10 cellular contexts compared by ENCODE assay signal in the genomic region with DNA sequence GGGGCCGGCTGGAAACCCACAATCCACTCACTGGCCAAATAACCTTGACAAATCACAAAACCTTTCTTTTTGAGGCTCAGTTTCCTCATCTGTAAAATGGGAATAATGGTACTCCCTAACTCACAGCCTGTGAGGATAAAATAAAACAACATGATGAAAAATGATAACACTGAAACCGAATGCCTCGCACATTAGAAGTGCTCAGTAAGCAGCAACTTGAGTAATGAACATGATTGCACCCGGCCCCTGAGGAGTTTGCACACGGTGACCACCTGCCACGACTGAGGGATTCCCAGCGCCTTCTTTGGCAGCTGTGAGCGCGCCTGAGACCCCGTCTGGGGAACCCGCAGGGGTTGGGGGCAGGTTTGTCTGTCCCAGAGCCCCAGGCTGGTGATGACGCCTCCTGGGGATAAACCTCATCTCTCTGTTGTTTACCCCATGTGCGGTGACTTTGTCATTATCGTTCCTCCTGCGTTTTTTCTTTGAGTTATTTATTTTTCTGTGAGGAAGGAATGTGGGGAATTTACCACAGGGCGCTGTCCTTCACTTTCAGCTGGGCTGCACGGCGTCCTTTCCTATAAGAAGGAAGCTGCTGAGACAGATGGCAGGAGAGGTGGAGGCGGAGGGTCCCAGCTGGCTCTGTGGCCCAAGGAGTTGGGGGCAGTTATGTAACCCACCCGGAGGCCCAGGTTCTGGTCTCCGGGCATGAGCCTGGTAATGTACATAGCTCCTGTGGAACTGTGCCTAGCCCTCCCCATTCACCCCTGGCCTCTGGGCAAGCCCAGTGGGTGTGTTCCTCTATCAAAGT. TPM values are rescaled to one million over a fixed set of nuclear protein-coding genes. Genes with fewer than 3 reads are reported as not detected.
A peak's percentile ranks its signal among the peaks of the same experiment; 100 is the strongest.
DNase-seq lines count a peak whose midpoint lies in the region; ATAC-seq, FAIRE-seq and TF ChIP-seq lines count a peak whose summit lies in the region.
"Had no signal": no experiment of that assay in that cellular context is flagged by ENCODE, and none has a peak within 500 bp of the region (broad histone marks: within the 10 kb centered on the region; RNA-seq: fewer than 3 reads in every experiment).

No MANE protein-coding gene starts in this region.

- no peaks in the 10 kb centered on the region for H3K9me3 Mint-ChIP-seq in chondrocyte (ENCODE audit: low read depth)

- H2AK9ac ChIP-seq in IMR-90 (replicated peaks; ENCODE audit: low read depth, low read length, poor library complexity), result peak overlapping the region; percentile 2

- no peak for TF ChIP-seq CTCF in A549 (IDR thresholded peaks at IDR 0.05)
- TF ChIP-seq CTCF in IMR-90 (conservative IDR thresholded peaks at IDR 0.05; ENCODE audit: low read depth, low read length), result no peak
- TF ChIP-seq CTCF in chondrocyte (IDR thresholded peaks at IDR 0.05), result no peak
- TF ChIP-seq CTCF in omental fat pad (IDR thresholded peaks at IDR 0.05), result no peak

- peak overlapping the region; percentile 47 to 73; a peak in 3 of 4 replicates for H4K8ac ChIP-seq in IMR-90 (ENCODE audit: low read depth in 2 of 2, low read length in 2 of 2)
- H4K8ac ChIP-seq in mesendoderm (ENCODE audit: low read depth, low read length), result no peak overlapping the region

- peak overlapping the region; percentile 93 for H3K4me2 ChIP-seq in A549
- peak overlapping the region; percentile 82 for H3K4me2 ChIP-seq in IMR-90 (ENCODE audit: low read depth, low read length)
- no peak overlapping the region for H3K4me2 ChIP-seq in mesendoderm (ENCODE audit: low read length)

- H2AK5ac ChIP-seq in IMR-90 (ENCODE audit: low read depth, low read length) (peak overlapping the region; percentile 87), mesendoderm (ENCODE audit: low read length) (no peak overlapping the region)

- peaks cover 92% of the 10 kb centered on the region for H3K4me1 Mint-ChIP-seq in chondrocyte (ENCODE audit: low read depth)
- H3K4me1 Mint-ChIP-seq: CD4-positive, alpha-beta memory T cell had no signal

- no peak overlapping the region for H3K56ac ChIP-seq in IMR-90 (ENCODE audit: extremely low read depth, insufficient read depth, low read length)
- H3K56ac ChIP-seq in mesendoderm (ENCODE audit: low read length), result no peak overlapping the region

- TF ChIP-seq POLR2A in A549 (IDR thresholded peaks at IDR 0.05; ENCODE audit: low read length) (no peak), IMR-90 (IDR thresholded peaks at IDR 0.05; ENCODE audit: low read depth, low read length) (peak; percentile 31; the same call in 1 of the 2 replicates)

- peak; percentile 22 to 41 for ATAC-seq in A549
- peak; percentile 45 for ATAC-seq in IMR-90 (ENCODE audit: low read depth)
- ATAC-seq in HG03469 (IDR thresholded peaks at IDR 0.05; ENCODE audit: unreplicated experiment), result no peak
- ATAC-seq in HG02798 (IDR thresholded peaks at IDR 0.05; ENCODE audit: poor library complexity, unreplicated experiment), result no peak
- no peak for ATAC-seq in omental fat pad (ENCODE audit: low FRiP score)

- peaks cover 2% of the 10 kb centered on the region for H3K36me3 Mint-ChIP-seq in chondrocyte (ENCODE audit: low read depth)
- H3K36me3 Mint-ChIP-seq: CD4-positive, alpha-beta memory T cell had no signal

- H4K5ac ChIP-seq in IMR-90 (ENCODE audit: low read depth, low read length) (peak overlapping the region; percentile 44), mesendoderm (ENCODE audit: low read length) (no peak overlapping the region)

- peak overlapping the region; percentile 82; the same call in 2 of the 3 replicates for H2BK15ac ChIP-seq in IMR-90 (ENCODE audit: low read depth, low read length)
- no peak overlapping the region for H2BK15ac ChIP-seq in mesendoderm (replicated peaks; ENCODE audit: low read depth)

- intact Hi-C loops in IMR-90 (cut with micrococcal nuclease), result loop anchor here (2.0 kb wide), 1 partner anchor 15 kb away; no protein-coding TSS in a partner anchor

- peaks cover 81% of the 10 kb centered on the region for H3K4me1 ChIP-seq in A549
- peaks cover 52% of the 10 kb centered on the region for H3K4me1 ChIP-seq in IMR-90 (ENCODE audit: control insufficient read depth, insufficient read depth, low read length)
- peaks cover 8% of the 10 kb centered on the region for H3K4me1 ChIP-seq in mesendoderm (ENCODE audit: control insufficient read depth, low read depth, low read length)

- H2BK20ac ChIP-seq in IMR-90 (ENCODE audit: low read depth, low read length), result peak overlapping the region; percentile 83

- no peaks in the 10 kb centered on the region for H3K79me2 ChIP-seq in mesendoderm (ENCODE audit: control insufficient read depth, insufficient read depth, low read length)

- BruUV-seq in IMR-90 (replicated peaks; lab: Mats Ljungman, UMichigan), result no TSS peak

- H3K14ac ChIP-seq in IMR-90 (replicated peaks; ENCODE audit: low read depth, low read length), result 0 out of 2 replicates have a peak overlapping the region, but pooled peaks have one; percentile 22

- H3K9me3 ChIP-seq in A549 (no peaks in the 10 kb centered on the region), IMR-90 (ENCODE audit: control insufficient read depth, insufficient read depth, low read length) (no peaks in the 10 kb centered on the region)

- H3K9me1 ChIP-seq in IMR-90 (ENCODE audit: insufficient read depth, low read length), result peaks cover 31% of the 10 kb centered on the region

- TF ChIP-seq EP300 in A549 (IDR thresholded peaks at IDR 0.05), result peak; percentile 79 to 93; a peak in 4 of 5 replicates

- peak overlapping the region; percentile 95 for H4K91ac ChIP-seq in IMR-90 (ENCODE audit: insufficient read depth, low read depth, low read length)

- POLR2A ChIA-PET in A549 (lab: Yijun Ruan, JAX) (interaction anchor here (0.8 to 1.4 kb wide), 3 partner anchors 15 to 120 kb away, joined by 3 to 4 read pairs (median 3); partner anchors contain the start of gene RBM22), IMR-90 (lab: Charles Lee; ENCODE audit: unreplicated experiment) (no interaction called here)

- WGBS in A549 (ENCODE audit: missing lambda C conversion rate), result 3% methylated on average over 21 of the region's 21 CpGs
- 4% methylated on average over 8 of the region's 21 CpGs; no CpG with 5 or more reads in 1 of the 2 experiments for WGBS in IMR-90 (ENCODE audit: extremely low coverage in 2 of 2, insufficient read length in 1 of 2), 2 experiments
- whole genome bisulfite sequencing in mesendoderm (ENCODE audit: extremely low coverage, insufficient coverage, low lambda C conversion rate), result no CpG with 5 or more reads among the region's 21 CpGs

- TF ChIP-seq RAD21 in A549 (conservative IDR thresholded peaks at IDR 0.05 in 1 of 2, IDR thresholded peaks at IDR 0.05 in 1 of 2) (no peak; a peak in 2 of 5 replicates), IMR-90 (IDR thresholded peaks at IDR 0.05; ENCODE audit: low read length) (no peak; the same call in 1 of the 2 replicates)

- peak; percentile 89 to 94 for DNase-seq in A549 (ENCODE audit: low read depth in 1 of 2, low spot score in 1 of 2)
- DNase-seq in IMR-90, result peak; percentile 95
- no peak for DNase-seq in chondrocyte (ENCODE audit: low spot score)
- DNase-seq in mesendoderm, result peak; percentile 86
- no peak for DNase-seq in NCI-H2081 (lab: John Stamatoyannopoulos, UW)
- DNase-seq in omental fat pad (ENCODE audit: low spot score), result no peak
- DNase-seq: CD4-positive, alpha-beta memory T cell; effector CD8-positive, alpha-beta T cell had no signal

- no peak overlapping the region for H3K4me3 Mint-ChIP-seq in chondrocyte (ENCODE audit: unreplicated experiment)
- H3K4me3 Mint-ChIP-seq: CD4-positive, alpha-beta memory T cell had no signal

- peaks cover 4% of the 10 kb centered on the region; the same call in 1 of the 2 replicates for H4K20me1 ChIP-seq in IMR-90 (ENCODE audit: insufficient read depth, low read length)

- H2AFZ ChIP-seq in IMR-90 (replicated peaks; ENCODE audit: low read length, poor library complexity), result peak overlapping the region; percentile 46

- no peak for FAIRE-seq in A549 (lab: Jason Lieb, UNC)

- CTCF ChIA-PET in A549 (lab: Yijun Ruan, JAX) (interaction anchor here (0.7 to 10.6 kb wide), 4 partner anchors 19 to 78 kb away, joined by 3 to 143 read pairs (median 48); partner anchors contain the start of gene MYOZ3), IMR-90 (lab: Yijun Ruan, JAX) (interaction anchor here (1.4 kb wide), 1 partner anchor 77 kb away, joined by 3 read pairs; no protein-coding TSS in a partner anchor)

- H3K27ac ChIP-seq in A549, result peak overlapping the region; percentile 95 to 96
- H3K27ac ChIP-seq in IMR-90 (ENCODE audit: insufficient read depth, low read length), result peak overlapping the region; percentile 88
- H3K27ac ChIP-seq in mesendoderm (ENCODE audit: low read depth, low read length), result peak overlapping the region; percentile 15

- dilution Hi-C loops in IMR-90 (cut with HindIII; ENCODE audit: low sequenced_read_pairs, unreplicated experiment), result no loop called here

- H3K36me3 ChIP-seq in IMR-90 (ENCODE audit: control insufficient read depth, insufficient read depth, low read length) (no peaks in the 10 kb centered on the region; the same call in 1 of the 2 replicates), mesendoderm (ENCODE audit: control insufficient read depth, insufficient read depth, low read length) (no peaks in the 10 kb centered on the region)

- peak overlapping the region; percentile 96 for H2BK120ac ChIP-seq in IMR-90 (ENCODE audit: low read depth, low read length)
- no peak overlapping the region for H2BK120ac ChIP-seq in mesendoderm (ENCODE audit: low read depth, low read length)

- H3K18ac ChIP-seq in IMR-90 (ENCODE audit: low read depth, low read length), result peak overlapping the region; percentile 44; the same call in 1 of the 2 replicates
- no peak overlapping the region for H3K18ac ChIP-seq in mesendoderm (ENCODE audit: low read length)

- peak overlapping the region; percentile 93 for H3K27ac Mint-ChIP-seq in chondrocyte (ENCODE audit: unreplicated experiment)

- H2BK5ac ChIP-seq in IMR-90 (ENCODE audit: low read depth, low read length, poor library complexity, severe bottlenecking), result peak overlapping the region; percentile 80
- H2BK5ac ChIP-seq in mesendoderm (ENCODE audit: low read length), result no peak overlapping the region

- H3K4me3 ChIP-seq in A549 (peak overlapping the region; percentile 14; the same call in 2 of the 3 replicates), IMR-90 (ENCODE audit: insufficient read depth, low read depth, low read length) (no peak overlapping the region), mesendoderm (ENCODE audit: low read length) (no peak overlapping the region)

- peaks cover 7 to 18% of the 10 kb centered on the region in 2 experiments for H3K79me1 ChIP-seq in IMR-90 (ENCODE audit: low read depth in 1 of 2, low read length in 2 of 2)
- H3K79me1 ChIP-seq in mesendoderm (ENCODE audit: low read length), result no peaks in the 10 kb centered on the region

- in situ Hi-C loops in IMR-90 (cut with MboI; ENCODE audit: low sequenced_read_pairs), result no loop called here

- peak overlapping the region; percentile 94 for H3K4ac ChIP-seq in IMR-90 (ENCODE audit: low read depth, low read length)
- H3K4ac ChIP-seq in mesendoderm (ENCODE audit: low read depth, low read length), result no peak overlapping the region

- peak overlapping the region; percentile 24; the same call in 1 of the 2 replicates for H3K9ac ChIP-seq in IMR-90 (ENCODE audit: low read depth, low read length)
- no peak overlapping the region for H3K9ac ChIP-seq in mesendoderm (ENCODE audit: low read length)

- no peaks in the 10 kb centered on the region for H3K27me3 Mint-ChIP-seq in chondrocyte (ENCODE audit: low read depth)

- H3K27me3 ChIP-seq in IMR-90 (ENCODE audit: control insufficient read depth, insufficient read depth, low read length) (no peaks in the 10 kb centered on the region), mesendoderm (ENCODE audit: insufficient read depth, low read length, poor library complexity) (no peaks in the 10 kb centered on the region)

- H3K23ac ChIP-seq in IMR-90 (ENCODE audit: low read depth, low read length) (peak overlapping the region; percentile 46; the same call in 1 of the 2 replicates), mesendoderm (ENCODE audit: low read length) (no peak overlapping the region)

RNA-seq across cellular contexts. Expression of gene SYNPO, which starts 3.0 kb away (rescaled TPM):
- polyA plus RNA-seq in A549 (2011; rRNA removed) (13.7 and 20.7 TPM in 2 replicates), A549 (2017; fragmentation: RNase III; extraction: RNeasy Plus Mini Kit Qiagen cat#74134 plus additional on column Dnase treatment) (33.9 to 43.8 TPM (median 37.1 TPM) in 3 replicates), IMR-90 (2012; rRNA removed) (22.6 and 24.8 TPM in 2 replicates)
- polyA plus RNA-seq in A549 (2012; cell fraction: cytosol; rRNA removed), result 12.2 and 15.7 TPM in 2 replicates
- 28.5 and 29.0 TPM in 2 replicates for polyA plus RNA-seq in A549 (2012; cell fraction: nucleus; rRNA removed)
- 51.4 and 51.7 TPM in 2 replicates for polyA minus RNA-seq in A549 (2011; rRNA and poly(A)+ RNA removed)
- total RNA-seq in IMR-90 (2012; rRNA removed) (3.0 and 3.1 TPM in 2 replicates), chondrocyte (156 to 198 TPM (median 195 TPM) in 3 replicates), omental fat pad (10 to 100 TPM; 12.2 to 43.6 (median 26.1) TPM)
- polyA plus RNA-seq in IMR-90 (2012; cell fraction: cytosol; rRNA removed), result 10.2 and 21.0 TPM in 2 replicates
- polyA plus RNA-seq in IMR-90 (2012; cell fraction: nucleus; rRNA removed; ENCODE audit: low replicate concordance), result 33.0 and 36.8 TPM in 2 replicates
- 1.7 TPM for polyA plus RNA-seq in mesendoderm (2013, experiment 1 of 2)
- 1.6 TPM for polyA plus RNA-seq in mesendoderm (2013, experiment 2 of 2)
- polyA plus RNA-seq: CD4-positive, alpha-beta memory T cell had no signal

RNA-seq across cellular contexts. Expression of gene MYOZ3, which starts 23.6 kb away (rescaled TPM):
- 0.06 and 0.13 TPM in 2 replicates for polyA plus RNA-seq in A549 (2011; rRNA removed)
- polyA plus RNA-seq in A549 (2012; cell fraction: cytosol; rRNA removed), result 0.06 and 0.07 TPM in 2 replicates
- 0.04 and 0.18 TPM in 2 replicates for polyA plus RNA-seq in A549 (2012; cell fraction: nucleus; rRNA removed)
- polyA plus RNA-seq in A549 (2017; fragmentation: RNase III; extraction: RNeasy Plus Mini Kit Qiagen cat#74134 plus additional on column Dnase treatment), result 0.07 to 0.12 TPM (median 0.09 TPM) in 3 replicates
- polyA minus RNA-seq in A549 (2011; rRNA and poly(A)+ RNA removed), result 0.04 TPM in 1 of 2 replicates, not detected in the other
- total RNA-seq in IMR-90 (2012; rRNA removed), result under 0.01 TPM in 2 replicates
- 0.24 TPM in 2 replicates for polyA plus RNA-seq in IMR-90 (2012; rRNA removed)
- 0.02 and 0.04 TPM in 2 replicates for polyA plus RNA-seq in IMR-90 (2012; cell fraction: cytosol; rRNA removed)
- polyA plus RNA-seq in IMR-90 (2012; cell fraction: nucleus; rRNA removed; ENCODE audit: low replicate concordance), result 0.16 and 0.25 TPM in 2 replicates
- total RNA-seq in chondrocyte, result 1.9 to 3.3 TPM (median 2.0 TPM) in 3 replicates
- 11.8 TPM for polyA plus RNA-seq in mesendoderm (2013, experiment 1 of 2)
- 11.5 TPM for polyA plus RNA-seq in mesendoderm (2013, experiment 2 of 2)
- total RNA-seq in omental fat pad, result 1 to 10 TPM in 1 of 4 donors, under 1 TPM in 2, not detected in 1; 0.28 to 1.7 (median 0.56) TPM
- total RNA-seq: CD4-positive, alpha-beta memory T cell had no signal
- polyA plus RNA-seq: CD4-positive, alpha-beta memory T cell had no signal

Comparison
In these comparisons a context has a peak if more than half of its experiments do, and no peak if none do; other contexts are left out.
1. ATAC-seq: peak in A549 (2 of 2) and IMR-90 (single experiment); none in HG03469 (single experiment), HG02798 (single experiment) and omental fat pad (single experiment).
2. DNase-seq: peak in A549 (2 of 2), IMR-90 (single experiment) and mesendoderm (single experiment); none in chondrocyte (single experiment), NCI-H2081 (0 of 2) and omental fat pad (single experiment).
3. H3K27ac ChIP-seq: peak in every context shown above with its lines; median percentile 96 in A549; 88 in IMR-90; 15 in mesendoderm.